In genomic region chr2:219254590-219255219, GRCh38 we compare ENCODE assay signal across 6 cellular contexts. TPM values are rescaled to one million over a fixed set of nuclear protein-coding genes. Genes with fewer than 3 reads are reported as not detected.
A peak's percentile ranks its signal among the peaks of the same experiment; 100 is the strongest.
DNase-seq lines count a peak whose midpoint lies in the region; ATAC-seq and TF ChIP-seq lines count a peak whose summit lies in the region.

No MANE protein-coding gene starts in this region.

- H3K36me3 Mint-ChIP-seq in activated naive CD4-positive, alpha-beta T cell treated with anti-CD3 and anti-CD28 coated beads, Interleukin-2, amount 50 U/mL, for 24 hours = peaks cover 13% of the 10 kb centered on the region
- no peaks in the 10 kb centered on the region for H3K36me3 Mint-ChIP-seq in mesothelial cell of epicardium

- no peak for TF ChIP-seq CTCF in mesothelial cell of epicardium (IDR thresholded peaks at IDR 0.05; ENCODE audit: unreplicated experiment)

- H3K4me1 Mint-ChIP-seq in activated naive CD4-positive, alpha-beta T cell treated with anti-CD3 and anti-CD28 coated beads, Interleukin-2, amount 50 U/mL, for 24 hours = peaks cover 40% of the 10 kb centered on the region
- peaks cover 17% of the 10 kb centered on the region for H3K4me1 Mint-ChIP-seq in mesothelial cell of epicardium

- no peaks in the 10 kb centered on the region for H3K9me3 Mint-ChIP-seq in activated naive CD4-positive, alpha-beta T cell treated with anti-CD3 and anti-CD28 coated beads, Interleukin-2, amount 50 U/mL, for 24 hours
- no peaks in the 10 kb centered on the region for H3K9me3 Mint-ChIP-seq in mesothelial cell of epicardium

- no peaks in the 10 kb centered on the region for H3K27me3 Mint-ChIP-seq in activated naive CD4-positive, alpha-beta T cell treated with anti-CD3 and anti-CD28 coated beads, Interleukin-2, amount 50 U/mL, for 24 hours
- peaks cover 80% of the 10 kb centered on the region for H3K27me3 Mint-ChIP-seq in mesothelial cell of epicardium (ENCODE audit: low read depth)

- ATAC-seq in GM18867 (IDR thresholded peaks at IDR 0.05; ENCODE audit: unreplicated experiment) (peak; percentile 40), HG03469 (IDR thresholded peaks at IDR 0.05; ENCODE audit: unreplicated experiment) (peak; percentile 15)

- peak overlapping the region; percentile 97 for H3K27ac Mint-ChIP-seq in activated naive CD4-positive, alpha-beta T cell treated with anti-CD3 and anti-CD28 coated beads, Interleukin-2, amount 50 U/mL, for 24 hours
- H3K27ac Mint-ChIP-seq in mesothelial cell of epicardium = no peak overlapping the region

- peak overlapping the region; percentile 87 for H3K4me3 Mint-ChIP-seq in activated naive CD4-positive, alpha-beta T cell treated with anti-CD3 and anti-CD28 coated beads, Interleukin-2, amount 50 U/mL, for 24 hours
- H3K4me3 Mint-ChIP-seq in mesothelial cell of epicardium = peak overlapping the region; percentile 50

- no peak for DNase-seq in mesothelial cell of epicardium (ENCODE audit: low spot score in 2 of 2, unreplicated experiment in 2 of 2)
- DNase-seq in NCI-H1417 (lab: John Stamatoyannopoulos, UW) = no peak
- DNase-seq in NCI-H2227 treated with DMSO at 0.1 percent for 48 hours (lab: John Stamatoyannopoulos, UW) = no peak

RNA-seq across cellular contexts. Expression of gene TUBA4A, which starts 1.0 kb away (rescaled TPM):
- total RNA-seq in mesothelial cell of epicardium = 0.47 to 1.1 TPM (median 0.63 TPM) in 3 replicates

RNA-seq across cellular contexts. Expression of gene TUBA4B, which starts 1.7 kb away (rescaled TPM):
- not detected in 3 replicates for total RNA-seq in mesothelial cell of epicardium

RNA-seq across cellular contexts. Expression of gene STK16, which starts 9.4 kb away (rescaled TPM):
- total RNA-seq in mesothelial cell of epicardium = 28.0 to 31.2 TPM (median 29.0 TPM) in 3 replicates

RNA-seq across cellular contexts. Expression of gene GLB1L, which starts 9.5 kb away (rescaled TPM):
- total RNA-seq in mesothelial cell of epicardium = 9.6 to 11.6 TPM (median 9.9 TPM) in 3 replicates

RNA-seq across cellular contexts. Expression of gene DNAJB2, which starts 24.5 kb away (rescaled TPM):
- total RNA-seq in mesothelial cell of epicardium = 39.7 to 47.8 TPM (median 43.4 TPM) in 3 replicates
